Comparison of ENCODE assay signal across 27 cellular contexts in the genomic region with DNA sequence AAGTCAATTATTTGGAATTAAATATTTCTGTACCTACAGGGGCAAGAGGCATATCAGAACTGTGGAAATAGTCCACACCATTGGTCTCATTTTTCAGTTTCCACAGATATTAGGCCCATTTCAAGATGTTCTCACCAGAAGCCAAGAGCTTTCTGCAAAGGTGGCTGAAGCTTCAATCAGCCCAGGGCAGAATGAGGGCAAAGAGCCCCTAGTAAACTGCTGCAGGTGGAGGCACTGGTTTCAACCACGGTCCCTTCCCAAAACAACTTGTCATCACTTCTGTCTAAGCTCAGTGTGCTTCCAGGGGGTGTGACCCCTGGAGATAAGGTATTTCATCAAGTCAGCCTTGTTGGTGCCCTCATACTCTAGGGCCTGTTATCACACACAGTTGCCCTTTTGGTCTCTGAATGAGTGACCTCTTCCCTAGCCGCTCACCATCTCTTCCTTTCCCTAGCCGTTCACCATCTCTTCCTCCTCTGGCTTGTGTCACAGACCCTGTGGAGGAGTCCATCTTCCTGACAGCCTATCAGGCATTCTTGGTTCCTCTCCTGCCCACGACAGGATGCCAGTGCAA. TPM values are rescaled to one million over a fixed set of nuclear protein-coding genes. Genes with fewer than 3 reads are reported as not detected.
"Had no signal": no experiment of that assay in that cellular context is flagged by ENCODE, and none has a peak within 500 bp of the region (broad histone marks: within the 10 kb centered on the region; RNA-seq: fewer than 3 reads in every experiment).

No MANE protein-coding gene starts in this region.

- H3K4me3 Mint-ChIP-seq: activated B cell treated with CpG ODN at 0.5 μM for 24 hours; activated CD8-positive, alpha-beta T cell treated with anti-CD3 and anti-CD28 coated beads for 36 hours; activated naive CD8-positive, alpha-beta T cell; dendritic cell treated with granulocyte-macrophage colony-stimulating factor and Interleukin-4, amounts not matched to agents 40 ng/mL and 50 ng/mL, for 4 days; natural killer cell treated with Interleukin-12 subunit alpha and Interleukin-12 subunit beta and Interleukin-15 and Interleukin-18, amount 100 ng/mL, for 72 hours; stimulated activated effector memory CD8-positive, alpha-beta T cell treated with anti-CD3 and anti-CD28 coated beads, Interleukin-12 subunit alpha, Interleukin-12 subunit beta, amount 100 ng/mL, for 72 hours; stimulated activated naive CD8-positive, alpha-beta T cell treated with anti-CD3 and anti-CD28 coated beads, Interleukin-15, Interleukin-2, amounts not matched to agents 100 ng/mL and 50 ng/mL, for 24 hours; T-cell had no signal

- H3K36me3 ChIP-seq: esophagus muscularis mucosa, lower lobe of right lung, ovary, thoracic aorta, uterus had no signal

- H3K27me3 Mint-ChIP-seq: progenitor cell of endocrine pancreas had no signal

- H3K4me1 ChIP-seq: body of pancreas, lower lobe of right lung, uterus had no signal

- H3K27me3 ChIP-seq: body of pancreas, esophagus muscularis mucosa, ovary, uterus had no signal

- H3K27ac ChIP-seq: body of pancreas, esophagus muscularis mucosa, lower lobe of right lung, ovary, skin epidermis, thoracic aorta had no signal

- DNase-seq: activated B cell treated with CpG ODN at 0.5 μM for 24 hours; activated CD4-positive, alpha-beta T cell treated with anti-CD3 and anti-CD28 coated beads, Interleukin-2, amount 50 U/mL, for 1 hour; activated CD8-positive, alpha-beta T cell treated with anti-CD3 and anti-CD28 coated beads for 36 hours; activated naive CD4-positive, alpha-beta T cell; activated T-cell treated with anti-CD3 and anti-CD28 coated beads, Interleukin-2, amount 50 U/mL, for 48 hours; anterior cingulate cortex; body of pancreas; central memory CD4-positive, alpha-beta T cell; foreskin melanocyte; lower lobe of right lung; mucosa of descending colon; ovary; stimulated activated CD4-positive, alpha-beta T cell treated with anti-CD3 and anti-CD28 coated beads, Interleukin-12 subunit alpha, Interleukin-12 subunit beta, amount 100 ng/mL, for 4 hours; stimulated activated CD4-positive, alpha-beta T cell treated with anti-CD3 and anti-CD28 coated beads, Interleukin-4, amount 100 ng/mL, for 24 hours; T-cell; trophoblast cell; uterus had no signal

- ATAC-seq: activated CD8-positive, alpha-beta T cell treated with anti-CD3 and anti-CD28 coated beads for 36 hours; body of pancreas; lower lobe of right lung; mucosa of descending colon; stimulated activated effector memory CD8-positive, alpha-beta T cell treated with anti-CD3 and anti-CD28 coated beads, Interleukin-12 subunit alpha, Interleukin-12 subunit beta, amount 100 ng/mL, for 72 hours; T-cell had no signal

- H3K9me3 Mint-ChIP-seq: activated B cell treated with CpG ODN at 0.5 μM for 24 hours; activated CD8-positive, alpha-beta T cell treated with anti-CD3 and anti-CD28 coated beads for 36 hours; dendritic cell treated with granulocyte-macrophage colony-stimulating factor and Interleukin-4, amounts not matched to agents 40 ng/mL and 50 ng/mL, for 4 days; natural killer cell treated with Interleukin-12 subunit alpha and Interleukin-12 subunit beta and Interleukin-15 and Interleukin-18, amount 100 ng/mL, for 72 hours; stimulated activated effector memory CD8-positive, alpha-beta T cell treated with anti-CD3 and anti-CD28 coated beads, Interleukin-12 subunit alpha, Interleukin-12 subunit beta, amount 100 ng/mL, for 72 hours; stimulated activated naive CD8-positive, alpha-beta T cell treated with anti-CD3 and anti-CD28 coated beads, Interleukin-15, Interleukin-2, amounts not matched to agents 100 ng/mL and 50 ng/mL, for 24 hours; T-cell had no signal

- H3K9me3 ChIP-seq: body of pancreas, esophagus muscularis mucosa, lower lobe of right lung, mucosa of descending colon, ovary, thoracic aorta, uterus had no signal

- H3K4me3 ChIP-seq: body of pancreas, esophagus muscularis mucosa, lower lobe of right lung, mucosa of descending colon, ovary, skin epidermis, thoracic aorta, uterus had no signal

- H3K27ac Mint-ChIP-seq: activated B cell treated with CpG ODN at 0.5 μM for 24 hours; activated CD8-positive, alpha-beta T cell treated with anti-CD3 and anti-CD28 coated beads for 36 hours; activated naive CD8-positive, alpha-beta T cell; dendritic cell treated with granulocyte-macrophage colony-stimulating factor and Interleukin-4, amounts not matched to agents 40 ng/mL and 50 ng/mL, for 4 days; natural killer cell treated with Interleukin-12 subunit alpha and Interleukin-12 subunit beta and Interleukin-15 and Interleukin-18, amount 100 ng/mL, for 72 hours; stimulated activated effector memory CD8-positive, alpha-beta T cell treated with anti-CD3 and anti-CD28 coated beads, Interleukin-12 subunit alpha, Interleukin-12 subunit beta, amount 100 ng/mL, for 72 hours; stimulated activated naive CD8-positive, alpha-beta T cell treated with anti-CD3 and anti-CD28 coated beads, Interleukin-15, Interleukin-2, amounts not matched to agents 100 ng/mL and 50 ng/mL, for 24 hours; T-cell had no signal

- H3K36me3 Mint-ChIP-seq: activated naive CD8-positive, alpha-beta T cell; natural killer cell treated with Interleukin-12 subunit alpha and Interleukin-12 subunit beta and Interleukin-15 and Interleukin-18, amount 100 ng/mL, for 72 hours; stimulated activated effector memory CD8-positive, alpha-beta T cell treated with anti-CD3 and anti-CD28 coated beads, Interleukin-12 subunit alpha, Interleukin-12 subunit beta, amount 100 ng/mL, for 72 hours; T-cell had no signal

- H3K4me1 Mint-ChIP-seq: activated B cell treated with CpG ODN at 0.5 μM for 24 hours; stimulated activated effector memory CD8-positive, alpha-beta T cell treated with anti-CD3 and anti-CD28 coated beads, Interleukin-12 subunit alpha, Interleukin-12 subunit beta, amount 100 ng/mL, for 72 hours; T-cell had no signal

RNA-seq across cellular contexts. Expression of a gene that starts 21.2 kb away (rescaled TPM):
- total RNA-seq: activated B cell treated with CpG ODN at 0.5 μM for 24 hours; activated CD8-positive, alpha-beta T cell treated with anti-CD3 and anti-CD28 coated beads for 36 hours had no signal

RNA-seq across cellular contexts. Expression of a gene that starts 55.8 kb away (rescaled TPM):
- total RNA-seq: body of pancreas; mesenteric fat pad; natural killer cell treated with Interleukin-12 subunit alpha and Interleukin-12 subunit beta and Interleukin-15 and Interleukin-18, amount 100 ng/mL, for 72 hours; uterus had no signal
